Comparison of ENCODE assay signal across 1 cellular context in the genomic region with DNA sequence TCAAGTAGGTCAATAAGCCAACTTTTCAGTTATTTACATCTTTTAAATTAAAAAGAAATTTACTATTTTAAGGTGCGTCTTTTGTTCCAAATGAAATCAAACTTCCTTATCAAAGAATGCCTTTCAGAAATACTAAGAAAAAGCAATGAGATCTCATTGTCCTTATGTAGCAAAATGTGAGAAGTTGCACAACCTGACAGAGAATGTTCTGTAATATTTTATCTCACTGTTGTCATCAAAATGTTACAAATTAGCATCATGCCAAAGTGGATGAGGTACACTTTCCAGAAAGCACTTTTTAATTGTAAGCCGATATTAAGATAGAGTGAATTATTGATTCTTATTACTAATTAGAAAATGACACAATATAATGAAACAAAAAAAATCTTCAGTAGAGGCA.
TF ChIP-seq lines count a peak whose summit lies in the region.

No MANE protein-coding gene starts in this region.

TF ChIP-seq in SK-N-SH treated with all-trans-retinoic acid at 6 μM for 48 hours, 23 proteins besides CTCF, POLR2A, EP300 and RAD21 (continued from another document):
- TF ChIP-seq, protein P1, sequence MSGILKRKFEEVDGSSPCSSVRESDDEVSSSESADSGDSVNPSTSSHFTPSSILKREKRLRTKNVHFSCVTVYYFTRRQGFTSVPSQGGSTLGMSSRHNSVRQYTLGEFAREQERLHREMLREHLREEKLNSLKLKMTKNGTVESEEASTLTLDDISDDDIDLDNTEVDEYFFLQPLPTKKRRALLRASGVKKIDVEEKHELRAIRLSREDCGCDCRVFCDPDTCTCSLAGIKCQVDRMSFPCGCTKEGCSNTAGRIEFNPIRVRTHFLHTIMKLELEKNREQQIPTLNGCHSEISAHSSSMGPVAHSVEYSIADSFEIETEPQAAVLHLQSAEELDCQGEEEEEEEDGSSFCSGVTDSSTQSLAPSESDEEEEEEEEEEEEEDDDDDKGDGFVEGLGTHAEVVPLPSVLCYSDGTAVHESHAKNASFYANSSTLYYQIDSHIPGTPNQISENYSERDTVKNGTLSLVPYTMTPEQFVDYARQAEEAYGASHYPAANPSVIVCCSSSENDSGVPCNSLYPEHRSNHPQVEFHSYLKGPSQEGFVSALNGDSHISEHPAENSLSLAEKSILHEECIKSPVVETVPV (CRISPR knock-in tag; IDR thresholded peaks at IDR 0.05): no peak
